ENCODE assay signal across 28 cellular contexts in genomic region chr3:75218577-75218976, GRCh38.
"Had no signal": no experiment of that assay in that cellular context is flagged by ENCODE, and none has a peak within 500 bp of the region (broad histone marks: within the 10 kb centered on the region; RNA-seq: fewer than 3 reads in every experiment).

No MANE protein-coding gene starts in this region.

- FAIRE-seq: astrocyte, RCC 7860 had no signal

- H3K27me3 Mint-ChIP-seq: activated CD4-positive, alpha-beta memory T cell treated with anti-CD3 and anti-CD28 coated beads, Interleukin-2, amount 10 ng/mL, durations not matched to agents 7 days and 5 days; T-cell had no signal

- H3K27ac Mint-ChIP-seq: activated CD4-positive, alpha-beta memory T cell treated with anti-CD3 and anti-CD28 coated beads, Interleukin-2, amount 10 ng/mL, durations not matched to agents 7 days and 5 days; activated CD4-positive, alpha-beta T cell treated with anti-CD3 and anti-CD28 coated beads for 36 hours; activated naive CD4-positive, alpha-beta T cell treated with anti-CD3 and anti-CD28 coated beads for 36 hours; activated naive CD8-positive, alpha-beta T cell; activated T-helper 17 cell treated with anti-CD3 and anti-CD28 coated beads, Interleukin-2, amount 50 U/mL, for 72 hours; T-cell had no signal

- H3K4me1 Mint-ChIP-seq: activated CD4-positive, alpha-beta memory T cell treated with anti-CD3 and anti-CD28 coated beads, Interleukin-2, amount 10 ng/mL, durations not matched to agents 7 days and 5 days; activated CD4-positive, alpha-beta T cell treated with anti-CD3 and anti-CD28 coated beads for 36 hours; activated T-helper 17 cell treated with anti-CD3 and anti-CD28 coated beads, Interleukin-2, amount 50 U/mL, for 72 hours; T-cell had no signal

- DNase-seq: activated CD4-positive, alpha-beta memory T cell treated with anti-CD3 and anti-CD28 coated beads, Interleukin-2, amount 10 ng/mL, durations not matched to agents 7 days and 5 days; activated CD4-positive, alpha-beta T cell treated with anti-CD3 and anti-CD28 coated beads for 36 hours; activated CD4-positive, alpha-beta T cell treated with anti-CD3 and anti-CD28 coated beads, Interleukin-2, amount 50 U/mL, for 1 hour; activated gamma-delta T cell; activated naive CD4-positive, alpha-beta T cell treated with anti-CD3 and anti-CD28 coated beads for 36 hours; activated T-cell treated with anti-CD3 and anti-CD28 coated beads for 4 hours; activated T-cell treated with anti-CD3 and anti-CD28 coated beads, Interleukin-2, amount 50 U/mL, for 48 hours; amygdala; brain microvascular endothelial cell; NCI-H1092; NCI-H1417; NCI-H1930; NCI-H2171; NCI-H2227 treated with DMSO at 0.1 percent for 48 hours; NCI-H446 treated with DMSO at 0.1 percent for 48 hours; NCI-H526; NK-92 treated with Interleukin-12 subunit alpha and Interleukin-12 subunit beta, amount 100 ng/mL, for 24 hours; PC-3; SHP77 treated with DMSO at 0.1 percent for 48 hours; T-cell; T-helper 2 cell; T1000 had no signal

- H3K27me3 ChIP-seq: brain microvascular endothelial cell, cardiac muscle cell had no signal

- ATAC-seq: activated CD4-positive, alpha-beta T cell treated with anti-CD3 and anti-CD28 coated beads for 36 hours; activated T-helper 17 cell treated with anti-CD3 and anti-CD28 coated beads, Interleukin-2, amount 50 U/mL, for 72 hours; PC-3; T-cell had no signal

- H3K4me3 Mint-ChIP-seq: activated CD4-positive, alpha-beta memory T cell treated with anti-CD3 and anti-CD28 coated beads, Interleukin-2, amount 10 ng/mL, durations not matched to agents 7 days and 5 days; activated CD4-positive, alpha-beta T cell treated with anti-CD3 and anti-CD28 coated beads for 36 hours; activated naive CD4-positive, alpha-beta T cell treated with anti-CD3 and anti-CD28 coated beads for 36 hours; activated naive CD8-positive, alpha-beta T cell; activated T-helper 17 cell treated with anti-CD3 and anti-CD28 coated beads, Interleukin-2, amount 50 U/mL, for 72 hours; T-cell had no signal

- H3K27ac ChIP-seq: brain microvascular endothelial cell, cardiac muscle cell, VCaP had no signal

- H3K9me3 Mint-ChIP-seq: activated CD4-positive, alpha-beta memory T cell treated with anti-CD3 and anti-CD28 coated beads, Interleukin-2, amount 10 ng/mL, durations not matched to agents 7 days and 5 days; T-cell had no signal

- H3K4me3 ChIP-seq: cardiac muscle cell had no signal

- H3K36me3 ChIP-seq: brain microvascular endothelial cell, cardiac muscle cell had no signal

- H3K36me3 Mint-ChIP-seq: activated naive CD8-positive, alpha-beta T cell; T-cell had no signal
